In genomic region chr1:226722901-226723639, GRCh38 we compare ENCODE assay signal across 12 cellular contexts. TPM values are rescaled to one million over a fixed set of nuclear protein-coding genes. Genes with fewer than 3 reads are reported as not detected.
DNase-seq lines count a peak whose midpoint lies in the region; ATAC-seq and TF ChIP-seq lines count a peak whose summit lies in the region.
"Had no signal": no experiment of that assay in that cellular context is flagged by ENCODE, and none has a peak within 500 bp of the region (broad histone marks: within the 10 kb centered on the region; RNA-seq: fewer than 3 reads in every experiment).

No MANE protein-coding gene starts in this region.

- ATAC-seq in gastroesophageal sphincter (peak; percentile 8), GM21576 (IDR thresholded peaks at IDR 0.05; ENCODE audit: unreplicated experiment) (no peak)

- WGBS in gastroesophageal sphincter (ENCODE audit: low coverage in 1 of 2), 2 donors: 42 to 44% methylated on average over 6 to 9 of the region's 14 CpGs
- WGBS in stomach, 5 donors: 53 to 71% (median 58%) methylated on average over 12 to 14 of the region's 14 CpGs

- H3K4me1 ChIP-seq in SJCRH30 (peaks cover 49% of the 10 kb centered on the region), gastroesophageal sphincter (peaks cover 16 to 100% (median 49%) of the 10 kb centered on the region in 3 donors), stomach (peaks cover 30 to 87% (median 56%) of the 10 kb centered on the region in 4 donors)

- TF ChIP-seq CTCF in gastroesophageal sphincter (IDR thresholded peaks at IDR 0.05): no peak
- no peak for TF ChIP-seq CTCF in stomach (IDR thresholded peaks at IDR 0.05)

- peak; percentile 70 for DNase-seq in activated CD4-positive, alpha-beta T cell treated with anti-CD3 and anti-CD28 coated beads, Interleukin-2, amount 10 ng/mL, durations not matched to agents 24 days and 14 days
- DNase-seq in activated CD4-positive, alpha-beta T cell treated with anti-CD3 and anti-CD28 coated beads for 4 hours: no peak
- no peak for DNase-seq in SJCRH30
- no peak for DNase-seq in stomach
- no peak for DNase-seq in stimulated activated CD4-positive, alpha-beta T cell treated with anti-CD3 and anti-CD28 coated beads, Interleukin-4, amount 100 ng/mL, for 1 hour
- DNase-seq in GOT3 (lab: John Stamatoyannopoulos, UW): no peak
- DNase-seq: activated CD4-positive, CD25-positive, alpha-beta regulatory T cell treated with anti-CD3 and anti-CD28 coated beads, Interleukin-2, amount 50 U/mL, for 72 hours; BE2C; cortex of kidney; NK-92 treated with Interleukin-12 subunit alpha and Interleukin-12 subunit beta, amount 100 ng/mL, for 24 hours had no signal

- no peak for TF ChIP-seq POLR2A in gastroesophageal sphincter (IDR thresholded peaks at IDR 0.05)
- TF ChIP-seq POLR2A in stomach (IDR thresholded peaks at IDR 0.05): no peak

- intact Hi-C loops in activated CD4-positive, alpha-beta T cell treated with anti-CD3 and anti-CD28 coated beads, Interleukin-2, amount 10 ng/mL, durations not matched to agents 24 days and 14 days (cut with micrococcal nuclease): no loop called here
- intact Hi-C loops in stomach (cut with DNase I; ENCODE audit: low total_unique reads): no loop called here

- H3K27me3 Mint-ChIP-seq in activated CD4-positive, alpha-beta T cell treated with anti-CD3 and anti-CD28 coated beads, Interleukin-2, amount 10 ng/mL, durations not matched to agents 24 days and 14 days: no peaks in the 10 kb centered on the region

- H3K36me3 ChIP-seq in SJCRH30: peaks cover 11% of the 10 kb centered on the region
- no peaks in the 10 kb centered on the region for H3K36me3 ChIP-seq in gastroesophageal sphincter
- H3K36me3 ChIP-seq in stomach: peaks cover 0 to 26% (median 7%) of the 10 kb centered on the region in 4 donors
- H3K36me3 ChIP-seq: BE2C had no signal

- H3K27me3 ChIP-seq in SJCRH30: no peaks in the 10 kb centered on the region
- H3K27me3 ChIP-seq in gastroesophageal sphincter: no peaks in the 10 kb centered on the region
- H3K27me3 ChIP-seq in stomach: no peaks in the 10 kb centered on the region
- H3K27me3 ChIP-seq: BE2C had no signal

- H3K4me3 Mint-ChIP-seq in activated CD4-positive, alpha-beta T cell treated with anti-CD3 and anti-CD28 coated beads, Interleukin-2, amount 10 ng/mL, durations not matched to agents 24 days and 14 days: peak overlapping the region; percentile 35

- peaks cover 65% of the 10 kb centered on the region for H3K4me1 Mint-ChIP-seq in activated CD4-positive, alpha-beta T cell treated with anti-CD3 and anti-CD28 coated beads, Interleukin-2, amount 10 ng/mL, durations not matched to agents 24 days and 14 days

- H3K9me3 Mint-ChIP-seq in activated CD4-positive, alpha-beta T cell treated with anti-CD3 and anti-CD28 coated beads, Interleukin-2, amount 10 ng/mL, durations not matched to agents 24 days and 14 days: no peaks in the 10 kb centered on the region

- H3K27ac ChIP-seq in SJCRH30: peak overlapping the region; percentile 40
- peak overlapping the region; percentile 11 to 100 (median 92) for H3K27ac ChIP-seq in gastroesophageal sphincter
- peak overlapping the region in 4 of 5 donors; percentile 10 to 96 (median 44) for H3K27ac ChIP-seq in stomach

- TF ChIP-seq EP300 in gastroesophageal sphincter (IDR thresholded peaks at IDR 0.05) (no peak), stomach (IDR thresholded peaks at IDR 0.05) (no peak)

- H3K36me3 Mint-ChIP-seq in activated CD4-positive, alpha-beta T cell treated with anti-CD3 and anti-CD28 coated beads, Interleukin-2, amount 10 ng/mL, durations not matched to agents 24 days and 14 days (ENCODE audit: low read depth): peaks cover 62% of the 10 kb centered on the region

- peak overlapping the region; percentile 86 for H3K27ac Mint-ChIP-seq in activated CD4-positive, alpha-beta T cell treated with anti-CD3 and anti-CD28 coated beads, Interleukin-2, amount 10 ng/mL, durations not matched to agents 24 days and 14 days

- H3K4me3 ChIP-seq in SJCRH30 (no peak overlapping the region), gastroesophageal sphincter (no peak overlapping the region), stomach (no peak overlapping the region)

- H3K9me3 ChIP-seq in SJCRH30 (replicated peaks) (no peaks in the 10 kb centered on the region), gastroesophageal sphincter (no peaks in the 10 kb centered on the region), stomach (no peaks in the 10 kb centered on the region)
- H3K9me3 ChIP-seq: BE2C had no signal

RNA-seq across cellular contexts. Expression of gene ITPKB, which starts 16.0 kb away (rescaled TPM):
- 29.3 and 31.2 TPM in 2 replicates for total RNA-seq in activated CD4-positive, alpha-beta T cell treated with anti-CD3 and anti-CD28 coated beads, Interleukin-2, amount 10 ng/mL, durations not matched to agents 24 days and 14 days
- 22.5 and 23.2 TPM in 2 replicates for total RNA-seq in SJCRH30 (2014; rRNA removed; shearing (Covaris generic))
- total RNA-seq in gastroesophageal sphincter: 100 to 1,000 TPM in 1 of 4 donors, 10 to 100 TPM in 3; 75.0 to 184 (median 94.2) TPM
- 10 to 100 TPM; 16.4 to 38.8 (median 24.6) TPM for total RNA-seq in stomach
- 1 to 10 TPM; 3.8 to 5.4 (median 4.4) TPM for polyA plus RNA-seq in stomach

Comparison
In these comparisons a context has a peak if more than half of its experiments do, and no peak if none do; other contexts are left out.
1. H3K27ac ChIP-seq: peak in every context shown above with its lines; median percentile 92 in gastroesophageal sphincter; 44 in stomach; 40 in SJCRH30.